Comparison of ENCODE assay signal across 26 cellular contexts in genomic region chr19:42156571-42156970, GRCh38.
"Had no signal": no experiment of that assay in that cellular context is flagged by ENCODE, and none has a peak within 500 bp of the region (broad histone marks: within the 10 kb centered on the region; RNA-seq: fewer than 3 reads in every experiment).

No MANE protein-coding gene starts in this region.

- DNase-seq: activated CD4-positive, alpha-beta memory T cell treated with anti-CD3 and anti-CD28 coated beads for 36 hours; activated CD4-positive, alpha-beta T cell treated with anti-CD3 and anti-CD28 coated beads for 36 hours; activated CD4-positive, alpha-beta T cell treated with anti-CD3 and anti-CD28 coated beads, Interleukin-2, amount 10 ng/mL, durations not matched to agents 24 days and 14 days; activated CD4-positive, CD25-positive, alpha-beta regulatory T cell; activated CD4-positive, CD25-positive, alpha-beta regulatory T cell treated with anti-CD3 and anti-CD28 coated beads, Interleukin-2, amount 50 U/mL, for 72 hours; activated CD8-positive, alpha-beta memory T cell treated with anti-CD3 and anti-CD28 coated beads, Interleukin-2, amount 50 U/mL, for 48 hours; activated CD8-positive, alpha-beta T cell treated with anti-CD3 and anti-CD28 coated beads, Interleukin-2, amount 10 ng/mL, durations not matched to agents 7 days and 5 days; activated effector memory CD4-positive, alpha-beta T cell treated with Interleukin-2 at 50 U/mL for 16 hours; activated gamma-delta T cell treated with Interleukin-2 at 50 U/mL for 16 hours; activated naive CD4-positive, alpha-beta T cell treated with anti-CD3 and anti-CD28 coated beads, Interleukin-2, amount 50 U/mL, for 16 hours; activated naive CD4-positive, alpha-beta T cell treated with Interleukin-2 at 50 U/mL for 16 hours; activated T-cell treated with anti-CD3 and anti-CD28 coated beads for 4 hours; activated T-cell treated with anti-CD3 and anti-CD28 coated beads, Interleukin-2, amount 50 U/mL, for 24 hours; activated T-cell treated with anti-CD3 and anti-CD28 coated beads, Interleukin-2, amount 50 U/mL, for 72 hours; amniotic stem cell; anterior cingulate cortex; brain microvascular endothelial cell; caudate nucleus; cortex of kidney; dermis blood vessel endothelial cell; effector CD4-positive, alpha-beta T cell; effector memory CD8-positive, alpha-beta T cell; esophagus squamous epithelium; foreskin melanocyte; T-helper 2 cell had no signal

- ATAC-seq: activated CD4-positive, alpha-beta T cell treated with anti-CD3 and anti-CD28 coated beads for 36 hours; activated CD8-positive, alpha-beta T cell treated with anti-CD3 and anti-CD28 coated beads, Interleukin-2, amount 10 ng/mL, durations not matched to agents 7 days and 5 days; activated T-cell treated with anti-CD3 and anti-CD28 coated beads, Interleukin-2, amount 50 U/mL, for 72 hours; effector memory CD8-positive, alpha-beta T cell had no signal

- H3K27ac ChIP-seq: brain microvascular endothelial cell, esophagus squamous epithelium had no signal

- H3K27me3 Mint-ChIP-seq: activated CD4-positive, alpha-beta memory T cell treated with anti-CD3 and anti-CD28 coated beads for 36 hours; activated CD4-positive, alpha-beta T cell treated with anti-CD3 and anti-CD28 coated beads for 36 hours; activated naive CD8-positive, alpha-beta T cell; activated T-cell treated with anti-CD3 and anti-CD28 coated beads, Interleukin-2, amount 50 U/mL, for 24 hours; effector memory CD8-positive, alpha-beta T cell had no signal

- H3K4me3 Mint-ChIP-seq: activated CD4-positive, alpha-beta memory T cell treated with anti-CD3 and anti-CD28 coated beads for 36 hours; activated CD4-positive, alpha-beta T cell treated with anti-CD3 and anti-CD28 coated beads for 36 hours; activated CD4-positive, alpha-beta T cell treated with anti-CD3 and anti-CD28 coated beads, Interleukin-2, amount 10 ng/mL, durations not matched to agents 24 days and 14 days; activated CD8-positive, alpha-beta T cell treated with anti-CD3 and anti-CD28 coated beads, Interleukin-2, amount 10 ng/mL, durations not matched to agents 7 days and 5 days; activated naive CD8-positive, alpha-beta T cell; activated T-cell treated with anti-CD3 and anti-CD28 coated beads, Interleukin-2, amount 50 U/mL, for 24 hours; activated T-cell treated with anti-CD3 and anti-CD28 coated beads, Interleukin-2, amount 50 U/mL, for 72 hours; effector memory CD8-positive, alpha-beta T cell had no signal

- H3K27ac Mint-ChIP-seq: activated CD4-positive, alpha-beta memory T cell treated with anti-CD3 and anti-CD28 coated beads for 36 hours; activated CD4-positive, alpha-beta T cell treated with anti-CD3 and anti-CD28 coated beads for 36 hours; activated CD4-positive, alpha-beta T cell treated with anti-CD3 and anti-CD28 coated beads, Interleukin-2, amount 10 ng/mL, durations not matched to agents 24 days and 14 days; activated naive CD8-positive, alpha-beta T cell; activated T-cell treated with anti-CD3 and anti-CD28 coated beads, Interleukin-2, amount 50 U/mL, for 24 hours; activated T-cell treated with anti-CD3 and anti-CD28 coated beads, Interleukin-2, amount 50 U/mL, for 72 hours had no signal

- H3K36me3 ChIP-seq: brain microvascular endothelial cell, esophagus squamous epithelium had no signal

- H3K9me3 Mint-ChIP-seq: activated CD4-positive, alpha-beta memory T cell treated with anti-CD3 and anti-CD28 coated beads for 36 hours; activated CD4-positive, alpha-beta T cell treated with anti-CD3 and anti-CD28 coated beads, Interleukin-2, amount 10 ng/mL, durations not matched to agents 24 days and 14 days; activated T-cell treated with anti-CD3 and anti-CD28 coated beads, Interleukin-2, amount 50 U/mL, for 24 hours; activated T-cell treated with anti-CD3 and anti-CD28 coated beads, Interleukin-2, amount 50 U/mL, for 72 hours; effector memory CD8-positive, alpha-beta T cell had no signal

- H3K36me3 Mint-ChIP-seq: activated CD4-positive, alpha-beta memory T cell treated with anti-CD3 and anti-CD28 coated beads for 36 hours had no signal

- H3K4me3 ChIP-seq: esophagus squamous epithelium had no signal

- H3K9me3 ChIP-seq: esophagus squamous epithelium had no signal

- H3K4me1 ChIP-seq: esophagus squamous epithelium had no signal
